In the genomic region with DNA sequence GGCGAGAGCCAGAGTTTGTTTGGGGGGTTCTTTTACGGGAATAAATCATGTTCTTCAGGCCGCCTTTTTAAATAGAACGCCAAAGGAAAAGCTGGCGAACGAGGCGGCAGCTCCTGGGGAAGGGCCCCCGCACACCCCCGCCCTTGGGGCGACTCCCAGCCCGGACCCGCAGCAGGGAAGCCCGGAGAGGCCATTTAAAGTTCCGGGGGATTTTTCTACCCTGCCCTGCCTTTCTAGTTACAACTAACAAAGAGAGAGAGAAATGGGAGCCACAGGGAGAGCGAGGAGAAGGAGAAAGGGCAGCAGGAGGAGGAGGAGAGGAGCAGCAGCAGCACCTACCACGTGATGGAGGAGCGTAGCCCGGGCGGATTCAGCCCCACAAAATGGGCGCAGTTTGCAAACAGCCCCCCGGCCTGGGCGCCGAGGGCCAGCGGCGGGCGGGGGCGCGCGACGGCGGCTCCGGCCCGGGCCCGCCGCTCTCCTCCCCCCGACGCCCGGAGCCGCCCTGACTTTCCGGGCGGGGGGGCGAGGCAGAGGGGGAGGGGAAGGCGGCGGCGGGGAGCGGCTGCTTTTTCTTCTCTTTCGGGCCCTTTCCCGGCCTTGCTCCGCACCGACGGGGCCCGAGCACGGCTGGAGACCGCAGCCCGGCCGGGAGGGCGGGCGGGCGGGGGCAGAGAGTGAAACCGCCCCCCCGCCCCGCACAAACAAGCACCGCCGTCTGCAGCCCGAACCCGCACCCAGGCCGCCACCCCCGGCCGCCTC, we compare ENCODE assay signal across 1 cellular context.
A peak's percentile ranks its signal among the peaks of the same experiment; 100 is the strongest.
TF ChIP-seq lines count a peak whose summit lies in the region.

No MANE protein-coding gene starts in this region.

TF ChIP-seq in HEK293, 187 proteins besides CTCF, POLR2A, EP300 and RAD21 (continued from another document and continues in another):
- TF ChIP-seq, protein P1, sequence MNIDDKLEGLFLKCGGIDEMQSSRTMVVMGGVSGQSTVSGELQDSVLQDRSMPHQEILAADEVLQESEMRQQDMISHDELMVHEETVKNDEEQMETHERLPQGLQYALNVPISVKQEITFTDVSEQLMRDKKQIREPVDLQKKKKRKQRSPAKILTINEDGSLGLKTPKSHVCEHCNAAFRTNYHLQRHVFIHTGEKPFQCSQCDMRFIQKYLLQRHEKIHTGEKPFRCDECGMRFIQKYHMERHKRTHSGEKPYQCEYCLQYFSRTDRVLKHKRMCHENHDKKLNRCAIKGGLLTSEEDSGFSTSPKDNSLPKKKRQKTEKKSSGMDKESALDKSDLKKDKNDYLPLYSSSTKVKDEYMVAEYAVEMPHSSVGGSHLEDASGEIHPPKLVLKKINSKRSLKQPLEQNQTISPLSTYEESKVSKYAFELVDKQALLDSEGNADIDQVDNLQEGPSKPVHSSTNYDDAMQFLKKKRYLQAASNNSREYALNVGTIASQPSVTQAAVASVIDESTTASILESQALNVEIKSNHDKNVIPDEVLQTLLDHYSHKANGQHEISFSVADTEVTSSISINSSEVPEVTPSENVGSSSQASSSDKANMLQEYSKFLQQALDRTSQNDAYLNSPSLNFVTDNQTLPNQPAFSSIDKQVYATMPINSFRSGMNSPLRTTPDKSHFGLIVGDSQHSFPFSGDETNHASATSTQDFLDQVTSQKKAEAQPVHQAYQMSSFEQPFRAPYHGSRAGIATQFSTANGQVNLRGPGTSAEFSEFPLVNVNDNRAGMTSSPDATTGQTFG (tag by site-specific recombination; IDR thresholded peaks at IDR 0.05; ENCODE audit: borderline replicate concordance) = no peak
- TF ChIP-seq SETDB1 (IDR thresholded peaks at IDR 0.05; ENCODE audit: insufficient read length, low read length) (no peak), ZNF777 (tag by site-specific recombination; IDR thresholded peaks at IDR 0.05; ENCODE audit: borderline replicate concordance) (no peak), PRDM1 (tag by site-specific recombination; IDR thresholded peaks at IDR 0.05) (peak; percentile 96), KLF16 (tag by site-specific recombination; IDR thresholded peaks at IDR 0.05) (peak; percentile 63), YY1 (tag by site-specific recombination; IDR thresholded peaks at IDR 0.05) (peak; percentile 84; the same call in 1 of the 2 replicates), SP7 (tag by site-specific recombination; IDR thresholded peaks at IDR 0.05) (peak; percentile 76), ZBTB20 (tag by site-specific recombination; IDR thresholded peaks at IDR 0.05) (peak; percentile 82; the same call in 1 of the 2 replicates), ZNF248 (tag by site-specific recombination; IDR thresholded peaks at IDR 0.05) (no peak), KLF10 (tag by site-specific recombination; IDR thresholded peaks at IDR 0.05) (peak; percentile 29), ZNF664 (tag by site-specific recombination; IDR thresholded peaks at IDR 0.05) (no peak), ZNF670 (tag by site-specific recombination; IDR thresholded peaks at IDR 0.05; ENCODE audit: low read depth) (no peak), ZNF621 (tag by site-specific recombination; IDR thresholded peaks at IDR 0.05) (no peak), SP3 (tag by site-specific recombination; IDR thresholded peaks at IDR 0.05) (peak; percentile 14; the same call in 1 of the 2 replicates), ZNF610 (tag by site-specific recombination; IDR thresholded peaks at IDR 0.05; ENCODE audit: borderline replicate concordance) (0 out of 2 replicates have a peak, but pooled peaks have one; percentile 33), ZNF654 (tag by site-specific recombination; IDR thresholded peaks at IDR 0.05; ENCODE audit: low read depth) (no peak), ZNF354C (tag by site-specific recombination; IDR thresholded peaks at IDR 0.05; ENCODE audit: borderline replicate concordance, low read depth) (no peak), ZNF324 (tag by site-specific recombination; IDR thresholded peaks at IDR 0.05) (peak; percentile 89), GLI4 (tag by site-specific recombination; IDR thresholded peaks at IDR 0.05) (no peak), ZNF16 (tag by site-specific recombination; IDR thresholded peaks at IDR 0.05; ENCODE audit: low read depth) (peak; percentile 98), KLF8 (tag by site-specific recombination; IDR thresholded peaks at IDR 0.05) (peak; percentile 99), ZFHX2 (tag by site-specific recombination; conservative IDR thresholded peaks at IDR 0.05) (peak; percentile 59), ZNF394 (tag by site-specific recombination; IDR thresholded peaks at IDR 0.05; ENCODE audit: borderline replicate concordance) (peak; percentile 97), GFI1B (tag by site-specific recombination; IDR thresholded peaks at IDR 0.05) (no peak), WT1 (tag by site-specific recombination; IDR thresholded peaks at IDR 0.05) (peak; percentile 42), ZSCAN23 (tag by site-specific recombination; IDR thresholded peaks at IDR 0.05) (no peak), RBAK (tag by site-specific recombination; IDR thresholded peaks at IDR 0.05) (no peak), REPIN1 (tag by site-specific recombination; IDR thresholded peaks at IDR 0.05; ENCODE audit: low read depth) (no peak), ZNF558 (tag by site-specific recombination; IDR thresholded peaks at IDR 0.05) (no peak), ZNF585B (tag by site-specific recombination; IDR thresholded peaks at IDR 0.05) (no peak), ZNF10 (tag by site-specific recombination; IDR thresholded peaks at IDR 0.05) (no peak; the same call in 1 of the 2 replicates), ZNF37A (tag by site-specific recombination; IDR thresholded peaks at IDR 0.05) (no peak), ZNF24 (tag by site-specific recombination; IDR thresholded peaks at IDR 0.05) (0 out of 2 replicates have a peak, but pooled peaks have one; percentile 40), ZBTB21 (tag by site-specific recombination; IDR thresholded peaks at IDR 0.05) (0 out of 2 replicates have a peak, but pooled peaks have one; percentile 15), ZNF561 (tag by site-specific recombination; IDR thresholded peaks at IDR 0.05; ENCODE audit: borderline replicate concordance) (peak; percentile 86), HOXA7 (CRISPR knock-in tag; IDR thresholded peaks at IDR 0.05; ENCODE audit: borderline replicate concordance) (no peak)
- TF ChIP-seq, protein P2, sequence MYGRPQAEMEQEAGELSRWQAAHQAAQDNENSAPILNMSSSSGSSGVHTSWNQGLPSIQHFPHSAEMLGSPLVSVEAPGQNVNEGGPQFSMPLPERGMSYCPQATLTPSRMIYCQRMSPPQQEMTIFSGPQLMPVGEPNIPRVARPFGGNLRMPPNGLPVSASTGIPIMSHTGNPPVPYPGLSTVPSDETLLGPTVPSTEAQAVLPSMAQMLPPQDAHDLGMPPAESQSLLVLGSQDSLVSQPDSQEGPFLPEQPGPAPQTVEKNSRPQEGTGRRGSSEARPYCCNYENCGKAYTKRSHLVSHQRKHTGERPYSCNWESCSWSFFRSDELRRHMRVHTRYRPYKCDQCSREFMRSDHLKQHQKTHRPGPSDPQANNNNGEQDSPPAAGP (tag by site-specific recombination; IDR thresholded peaks at IDR 0.05) = peak; percentile 69; the same call in 1 of the 2 replicates
- TF ChIP-seq, protein P3, sequence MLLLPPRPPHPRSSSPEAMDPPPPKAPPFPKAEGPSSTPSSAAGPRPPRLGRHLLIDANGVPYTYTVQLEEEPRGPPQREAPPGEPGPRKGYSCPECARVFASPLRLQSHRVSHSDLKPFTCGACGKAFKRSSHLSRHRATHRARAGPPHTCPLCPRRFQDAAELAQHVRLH (tag by site-specific recombination; IDR thresholded peaks at IDR 0.05) = no peak
- TF ChIP-seq, protein P4, sequence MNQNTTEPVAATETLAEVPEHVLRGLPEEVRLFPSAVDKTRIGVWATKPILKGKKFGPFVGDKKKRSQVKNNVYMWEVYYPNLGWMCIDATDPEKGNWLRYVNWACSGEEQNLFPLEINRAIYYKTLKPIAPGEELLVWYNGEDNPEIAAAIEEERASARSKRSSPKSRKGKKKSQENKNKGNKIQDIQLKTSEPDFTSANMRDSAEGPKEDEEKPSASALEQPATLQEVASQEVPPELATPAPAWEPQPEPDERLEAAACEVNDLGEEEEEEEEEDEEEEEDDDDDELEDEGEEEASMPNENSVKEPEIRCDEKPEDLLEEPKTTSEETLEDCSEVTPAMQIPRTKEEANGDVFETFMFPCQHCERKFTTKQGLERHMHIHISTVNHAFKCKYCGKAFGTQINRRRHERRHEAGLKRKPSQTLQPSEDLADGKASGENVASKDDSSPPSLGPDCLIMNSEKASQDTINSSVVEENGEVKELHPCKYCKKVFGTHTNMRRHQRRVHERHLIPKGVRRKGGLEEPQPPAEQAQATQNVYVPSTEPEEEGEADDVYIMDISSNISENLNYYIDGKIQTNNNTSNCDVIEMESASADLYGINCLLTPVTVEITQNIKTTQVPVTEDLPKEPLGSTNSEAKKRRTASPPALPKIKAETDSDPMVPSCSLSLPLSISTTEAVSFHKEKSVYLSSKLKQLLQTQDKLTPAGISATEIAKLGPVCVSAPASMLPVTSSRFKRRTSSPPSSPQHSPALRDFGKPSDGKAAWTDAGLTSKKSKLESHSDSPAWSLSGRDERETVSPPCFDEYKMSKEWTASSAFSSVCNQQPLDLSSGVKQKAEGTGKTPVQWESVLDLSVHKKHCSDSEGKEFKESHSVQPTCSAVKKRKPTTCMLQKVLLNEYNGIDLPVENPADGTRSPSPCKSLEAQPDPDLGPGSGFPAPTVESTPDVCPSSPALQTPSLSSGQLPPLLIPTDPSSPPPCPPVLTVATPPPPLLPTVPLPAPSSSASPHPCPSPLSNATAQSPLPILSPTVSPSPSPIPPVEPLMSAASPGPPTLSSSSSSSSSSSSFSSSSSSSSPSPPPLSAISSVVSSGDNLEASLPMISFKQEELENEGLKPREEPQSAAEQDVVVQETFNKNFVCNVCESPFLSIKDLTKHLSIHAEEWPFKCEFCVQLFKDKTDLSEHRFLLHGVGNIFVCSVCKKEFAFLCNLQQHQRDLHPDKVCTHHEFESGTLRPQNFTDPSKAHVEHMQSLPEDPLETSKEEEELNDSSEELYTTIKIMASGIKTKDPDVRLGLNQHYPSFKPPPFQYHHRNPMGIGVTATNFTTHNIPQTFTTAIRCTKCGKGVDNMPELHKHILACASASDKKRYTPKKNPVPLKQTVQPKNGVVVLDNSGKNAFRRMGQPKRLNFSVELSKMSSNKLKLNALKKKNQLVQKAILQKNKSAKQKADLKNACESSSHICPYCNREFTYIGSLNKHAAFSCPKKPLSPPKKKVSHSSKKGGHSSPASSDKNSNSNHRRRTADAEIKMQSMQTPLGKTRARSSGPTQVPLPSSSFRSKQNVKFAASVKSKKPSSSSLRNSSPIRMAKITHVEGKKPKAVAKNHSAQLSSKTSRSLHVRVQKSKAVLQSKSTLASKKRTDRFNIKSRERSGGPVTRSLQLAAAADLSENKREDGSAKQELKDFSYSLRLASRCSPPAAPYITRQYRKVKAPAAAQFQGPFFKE (tag by site-specific recombination; IDR thresholded peaks at IDR 0.05; ENCODE audit: borderline replicate concordance) = no peak
- TF ChIP-seq, protein P5, sequence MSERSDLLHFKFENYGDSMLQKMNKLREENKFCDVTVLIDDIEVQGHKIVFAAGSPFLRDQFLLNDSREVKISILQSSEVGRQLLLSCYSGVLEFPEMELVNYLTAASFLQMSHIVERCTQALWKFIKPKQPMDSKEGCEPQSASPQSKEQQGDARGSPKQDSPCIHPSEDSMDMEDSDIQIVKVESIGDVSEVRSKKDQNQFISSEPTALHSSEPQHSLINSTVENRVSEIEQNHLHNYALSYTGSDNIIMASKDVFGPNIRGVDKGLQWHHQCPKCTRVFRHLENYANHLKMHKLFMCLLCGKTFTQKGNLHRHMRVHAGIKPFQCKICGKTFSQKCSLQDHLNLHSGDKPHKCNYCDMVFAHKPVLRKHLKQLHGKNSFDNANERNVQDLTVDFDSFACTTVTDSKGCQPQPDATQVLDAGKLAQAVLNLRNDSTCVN (tag by site-specific recombination; optimal IDR thresholded peaks at IDR 0.05) = peak; percentile 49
- TF ChIP-seq, protein P6, sequence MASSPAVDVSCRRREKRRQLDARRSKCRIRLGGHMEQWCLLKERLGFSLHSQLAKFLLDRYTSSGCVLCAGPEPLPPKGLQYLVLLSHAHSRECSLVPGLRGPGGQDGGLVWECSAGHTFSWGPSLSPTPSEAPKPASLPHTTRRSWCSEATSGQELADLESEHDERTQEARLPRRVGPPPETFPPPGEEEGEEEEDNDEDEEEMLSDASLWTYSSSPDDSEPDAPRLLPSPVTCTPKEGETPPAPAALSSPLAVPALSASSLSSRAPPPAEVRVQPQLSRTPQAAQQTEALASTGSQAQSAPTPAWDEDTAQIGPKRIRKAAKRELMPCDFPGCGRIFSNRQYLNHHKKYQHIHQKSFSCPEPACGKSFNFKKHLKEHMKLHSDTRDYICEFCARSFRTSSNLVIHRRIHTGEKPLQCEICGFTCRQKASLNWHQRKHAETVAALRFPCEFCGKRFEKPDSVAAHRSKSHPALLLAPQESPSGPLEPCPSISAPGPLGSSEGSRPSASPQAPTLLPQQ (tag by site-specific recombination; IDR thresholded peaks at IDR 0.05) = no peak
- TF ChIP-seq, protein P7, sequence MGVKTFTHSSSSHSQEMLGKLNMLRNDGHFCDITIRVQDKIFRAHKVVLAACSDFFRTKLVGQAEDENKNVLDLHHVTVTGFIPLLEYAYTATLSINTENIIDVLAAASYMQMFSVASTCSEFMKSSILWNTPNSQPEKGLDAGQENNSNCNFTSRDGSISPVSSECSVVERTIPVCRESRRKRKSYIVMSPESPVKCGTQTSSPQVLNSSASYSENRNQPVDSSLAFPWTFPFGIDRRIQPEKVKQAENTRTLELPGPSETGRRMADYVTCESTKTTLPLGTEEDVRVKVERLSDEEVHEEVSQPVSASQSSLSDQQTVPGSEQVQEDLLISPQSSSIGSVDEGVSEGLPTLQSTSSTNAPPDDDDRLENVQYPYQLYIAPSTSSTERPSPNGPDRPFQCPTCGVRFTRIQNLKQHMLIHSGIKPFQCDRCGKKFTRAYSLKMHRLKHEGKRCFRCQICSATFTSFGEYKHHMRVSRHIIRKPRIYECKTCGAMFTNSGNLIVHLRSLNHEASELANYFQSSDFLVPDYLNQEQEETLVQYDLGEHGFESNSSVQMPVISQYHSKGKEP (tag by site-specific recombination; IDR thresholded peaks at IDR 0.05) = no peak
- TF ChIP-seq, protein P8, sequence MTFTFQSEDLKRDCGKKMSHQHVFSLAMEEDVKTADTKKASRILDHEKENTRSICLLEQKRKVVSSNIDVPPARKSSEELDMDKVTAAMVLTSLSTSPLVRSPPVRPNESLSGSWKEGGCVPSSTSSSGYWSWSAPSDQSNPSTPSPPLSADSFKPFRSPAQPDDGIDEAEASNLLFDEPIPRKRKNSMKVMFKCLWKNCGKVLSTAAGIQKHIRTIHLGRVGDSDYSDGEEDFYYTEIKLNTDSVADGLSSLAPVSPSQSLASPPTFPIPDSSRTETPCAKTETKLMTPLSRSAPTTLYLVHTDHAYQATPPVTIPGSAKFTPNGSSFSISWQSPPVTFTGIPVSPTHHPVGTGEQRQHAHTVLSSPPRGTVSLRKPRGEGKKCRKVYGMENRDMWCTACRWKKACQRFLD (tag by site-specific recombination; IDR thresholded peaks at IDR 0.05) = no peak
